Comparison of ENCODE assay signal across 23 cellular contexts in genomic region chrX:23376581-23376980, GRCh38. TPM values are rescaled to one million over a fixed set of nuclear protein-coding genes. Genes with fewer than 3 reads are reported as not detected.
"Had no signal": no experiment of that assay in that cellular context is flagged by ENCODE, and none has a peak within 500 bp of the region (broad histone marks: within the 10 kb centered on the region; RNA-seq: fewer than 3 reads in every experiment).

No MANE protein-coding gene starts in this region.

- DNase-seq: cerebellar nuclear complex; cortex of kidney; effector CD4-positive, alpha-beta T cell; foreskin melanocyte; natural killer cell; pancreas; stimulated activated CD4-positive, alpha-beta T cell treated with anti-CD3 and anti-CD28 coated beads, Interleukin-15, amount 100 ng/mL, for 24 hours; stimulated activated CD4-positive, alpha-beta T cell treated with anti-CD3 and anti-CD28 coated beads, Interleukin-2, amount 100 ng/mL, for 48 hours; stimulated activated naive B cell treated with anti-CD40 and anti-IgM and Interleukin-4, amounts not matched to agents 10 μg/mL and 1 μg/mL and 100 μg/mL, for 72 hours; trophoblast cell had no signal

- H3K4me3 Mint-ChIP-seq: memory B cell; natural killer cell; neural crest cell; stimulated activated naive B cell treated with anti-CD40 and anti-IgM and Interleukin-4, amounts not matched to agents 10 μg/mL and 1 μg/mL and 100 μg/mL, for 72 hours; stimulated activated naive CD8-positive, alpha-beta T cell treated with anti-CD3 and anti-CD28 coated beads, Interleukin-15, Interleukin-2, amounts not matched to agents 100 ng/mL and 50 ng/mL, for 24 hours had no signal

- H3K4me1 Mint-ChIP-seq: memory B cell, neural crest cell had no signal

- H3K36me3 ChIP-seq: neutrophil, pancreas, right atrium auricular region, suprapubic skin had no signal

- H3K27me3 Mint-ChIP-seq: memory B cell had no signal

- H3K27me3 ChIP-seq: right atrium auricular region, suprapubic skin had no signal

- H3K9me3 Mint-ChIP-seq: memory B cell; natural killer cell; neural crest cell; stimulated activated naive B cell treated with anti-CD40 and anti-IgM and Interleukin-4, amounts not matched to agents 10 μg/mL and 1 μg/mL and 100 μg/mL, for 72 hours; stimulated activated naive CD8-positive, alpha-beta T cell treated with anti-CD3 and anti-CD28 coated beads, Interleukin-15, Interleukin-2, amounts not matched to agents 100 ng/mL and 50 ng/mL, for 24 hours had no signal

- H3K27ac Mint-ChIP-seq: memory B cell; natural killer cell; stimulated activated naive B cell treated with anti-CD40 and anti-IgM and Interleukin-4, amounts not matched to agents 10 μg/mL and 1 μg/mL and 100 μg/mL, for 72 hours; stimulated activated naive CD8-positive, alpha-beta T cell treated with anti-CD3 and anti-CD28 coated beads, Interleukin-15, Interleukin-2, amounts not matched to agents 100 ng/mL and 50 ng/mL, for 24 hours had no signal

- H3K9me3 ChIP-seq: neutrophil, pancreas, right atrium auricular region, suprapubic skin had no signal

- ATAC-seq: esophagus mucosa; natural killer cell; pancreas; stimulated activated naive B cell treated with anti-CD40 and anti-IgM and Interleukin-4, amounts not matched to agents 10 μg/mL and 1 μg/mL and 100 μg/mL, for 72 hours had no signal

- H3K27ac ChIP-seq: epithelial cell of prostate, neutrophil, pancreas, right atrium auricular region, skin epidermis, suprapubic skin had no signal

- H3K36me3 Mint-ChIP-seq: memory B cell; natural killer cell; stimulated activated naive B cell treated with anti-CD40 and anti-IgM and Interleukin-4, amounts not matched to agents 10 μg/mL and 1 μg/mL and 100 μg/mL, for 72 hours had no signal

- H3K4me3 ChIP-seq: lung, pancreas, right atrium auricular region, skin epidermis, suprapubic skin had no signal

- H3K4me1 ChIP-seq: suprapubic skin had no signal

RNA-seq across cellular contexts. Expression of gene PTCHD1, which starts 41.9 kb away (rescaled TPM):
- total RNA-seq: dermis microvascular lymphatic vessel endothelial cell, natural killer cell, pulmonary artery endothelial cell had no signal
- polyA plus RNA-seq: keratinocyte had no signal
